Comparison of ENCODE assay signal across 1 cellular context in genomic region chr9:129211686-129212085, GRCh38.
TF ChIP-seq lines count a peak whose summit lies in the region.

No MANE protein-coding gene starts in this region.

TF ChIP-seq in HepG2, 621 proteins besides CTCF, POLR2A, EP300 and RAD21 (continued from another document):
- TF ChIP-seq ZNF609 (CRISPR knock-in tag; IDR thresholded peaks at IDR 0.05; ENCODE audit: borderline replicate concordance) (no peak), MTF1 (CRISPR knock-in tag; IDR thresholded peaks at IDR 0.05) (no peak)
